1 cellular context compared by ENCODE assay signal in genomic region chr19:46890423-46891170, GRCh38.
TF ChIP-seq lines count a peak whose summit lies in the region.

No MANE protein-coding gene starts in this region.

TF ChIP-seq in HepG2, 621 proteins besides CTCF, POLR2A, EP300 and RAD21 (continued from another document and continues in another):
- TF ChIP-seq AKNA (CRISPR knock-in tag; IDR thresholded peaks at IDR 0.05; ENCODE audit: borderline replicate concordance) (no peak), HNRNPK (IDR thresholded peaks at IDR 0.05; ENCODE audit: low read depth, low read length, poor library complexity, severe bottlenecking) (no peak), KDM3A (CRISPR knock-in tag; IDR thresholded peaks at IDR 0.05; ENCODE audit: low read depth) (peak; percentile 51; the same call in 1 of the 2 replicates), MBD4 (IDR thresholded peaks at IDR 0.05; ENCODE audit: borderline replicate concordance, low read length) (no peak), ZFY (CRISPR knock-in tag; IDR thresholded peaks at IDR 0.05) (0 out of 2 replicates have a peak, but pooled peaks have one; percentile 24), ZNF552 (CRISPR knock-in tag; IDR thresholded peaks at IDR 0.05; ENCODE audit: borderline replicate concordance) (no peak), POGK (CRISPR knock-in tag; conservative IDR thresholded peaks at IDR 0.05) (no peak), IRF1 (CRISPR knock-in tag; IDR thresholded peaks at IDR 0.05; ENCODE audit: low read depth) (no peak), WIZ (CRISPR knock-in tag; IDR thresholded peaks at IDR 0.05) (no peak), ZNF513 (CRISPR knock-in tag; conservative IDR thresholded peaks at IDR 0.05) (no peak), ZBTB39 (CRISPR knock-in tag; IDR thresholded peaks at IDR 0.05) (peak; percentile 61; the same call in 1 of the 2 replicates), SYNCRIP (IDR thresholded peaks at IDR 0.05; ENCODE audit: insufficient read depth, low read depth, low read length) (no peak), ZFP1 (CRISPR knock-in tag; IDR thresholded peaks at IDR 0.05) (peak; percentile 55; the same call in 1 of the 2 replicates), MXD1 (CRISPR knock-in tag; IDR thresholded peaks at IDR 0.05) (no peak), RERE (CRISPR knock-in tag; IDR thresholded peaks at IDR 0.05; ENCODE audit: low read depth) (peak; percentile 70; the same call in 1 of the 2 replicates), HIC2 (CRISPR knock-in tag; IDR thresholded peaks at IDR 0.05; ENCODE audit: low read depth) (peak; percentile 71; the same call in 1 of the 2 replicates), CREB1 (IDR thresholded peaks at IDR 0.05) (peak; percentile 51; the same call in 1 of the 2 replicates), CREB1 (CRISPR knock-in tag; IDR thresholded peaks at IDR 0.05) (peak; percentile 83), ARID5B (CRISPR knock-in tag; IDR thresholded peaks at IDR 0.05) (peak; percentile 95), ZBTB21 (CRISPR knock-in tag; IDR thresholded peaks at IDR 0.05) (no peak), ZNF335 (CRISPR knock-in tag; IDR thresholded peaks at IDR 0.05) (0 out of 2 replicates have a peak, but pooled peaks have one; percentile 64), LBX2 (CRISPR knock-in tag; IDR thresholded peaks at IDR 0.05; ENCODE audit: borderline replicate concordance) (no peak), SRSF1 (optimal IDR thresholded peaks at IDR 0.05; ENCODE audit: low read depth, low read length) (no peak), CERS6 (CRISPR knock-in tag; IDR thresholded peaks at IDR 0.05) (no peak), GPN1 (CRISPR knock-in tag; IDR thresholded peaks at IDR 0.05; ENCODE audit: borderline replicate concordance) (no peak)
